Comparison of ENCODE assay signal across 1 cellular context in the genomic region with DNA sequence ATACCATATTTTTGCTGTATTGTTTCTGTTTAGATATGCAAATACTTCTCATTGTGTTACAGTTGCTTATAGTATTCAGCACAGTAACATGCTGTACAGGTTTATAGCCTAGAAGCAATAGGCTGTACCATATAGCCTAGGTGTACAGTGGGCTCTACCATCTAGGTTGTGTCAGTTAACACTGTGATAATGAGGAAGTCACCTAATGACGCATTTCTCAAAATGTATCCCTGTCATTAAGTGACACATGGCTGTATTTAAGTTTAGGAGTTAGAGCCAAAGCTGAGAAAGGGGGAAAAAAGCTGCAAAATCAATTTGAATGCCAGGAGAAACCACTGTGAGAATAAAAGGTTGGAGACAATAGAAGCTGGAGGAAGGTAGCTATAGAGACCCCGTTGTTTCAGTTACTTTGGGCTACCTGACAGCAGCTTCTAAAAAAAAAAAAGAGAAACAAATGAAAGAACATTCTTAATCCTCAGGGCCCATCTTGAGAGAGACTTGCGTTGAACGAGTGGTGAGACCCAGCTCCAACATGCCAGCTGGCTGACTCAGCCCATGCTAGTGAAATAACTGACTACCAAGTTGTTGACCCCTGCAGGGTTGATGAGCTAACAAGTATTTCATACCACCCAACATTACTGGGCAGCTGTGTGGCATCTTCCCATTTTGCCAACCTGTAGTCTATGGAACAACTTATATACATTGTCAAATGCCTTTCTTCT.
TF ChIP-seq lines count a peak whose summit lies in the region.

No MANE protein-coding gene starts in this region.

TF ChIP-seq in A549, 52 proteins besides CTCF, POLR2A, EP300 and RAD21 (continued from another document):
- TF ChIP-seq JUNB (IDR thresholded peaks at IDR 0.05) (no peak), ZSCAN20 (CRISPR knock-in tag; IDR thresholded peaks at IDR 0.05) (no peak), GATA3 (IDR thresholded peaks at IDR 0.05; ENCODE audit: borderline replicate concordance) (no peak), ZC3H11A (IDR thresholded peaks at IDR 0.05) (no peak), HOXB5 (CRISPR knock-in tag; IDR thresholded peaks at IDR 0.05) (no peak), ZFP36 (IDR thresholded peaks at IDR 0.05; ENCODE audit: borderline replicate concordance, partially characterized antibody) (no peak)
- TF ChIP-seq, protein P1, sequence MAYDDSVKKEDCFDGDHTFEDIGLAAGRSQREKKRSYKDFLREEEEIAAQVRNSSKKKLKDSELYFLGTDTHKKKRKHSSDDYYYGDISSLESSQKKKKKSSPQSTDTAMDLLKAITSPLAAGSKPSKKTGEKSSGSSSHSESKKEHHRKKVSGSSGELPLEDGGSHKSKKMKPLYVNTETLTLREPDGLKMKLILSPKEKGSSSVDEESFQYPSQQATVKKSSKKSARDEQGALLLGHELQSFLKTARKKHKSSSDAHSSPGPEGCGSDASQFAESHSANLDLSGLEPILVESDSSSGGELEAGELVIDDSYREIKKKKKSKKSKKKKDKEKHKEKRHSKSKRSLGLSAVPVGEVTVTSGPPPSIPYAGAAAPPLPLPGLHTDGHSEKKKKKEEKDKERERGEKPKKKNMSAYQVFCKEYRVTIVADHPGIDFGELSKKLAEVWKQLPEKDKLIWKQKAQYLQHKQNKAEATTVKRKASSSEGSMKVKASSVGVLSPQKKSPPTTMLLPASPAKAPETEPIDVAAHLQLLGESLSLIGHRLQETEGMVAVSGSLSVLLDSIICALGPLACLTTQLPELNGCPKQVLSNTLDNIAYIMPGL (CRISPR knock-in tag; IDR thresholded peaks at IDR 0.05; ENCODE audit: borderline replicate concordance) = no peak
TF ChIP-seq in A549: peak in this region for 0.
